ENCODE assay signal across 10 cellular contexts in the genomic region with DNA sequence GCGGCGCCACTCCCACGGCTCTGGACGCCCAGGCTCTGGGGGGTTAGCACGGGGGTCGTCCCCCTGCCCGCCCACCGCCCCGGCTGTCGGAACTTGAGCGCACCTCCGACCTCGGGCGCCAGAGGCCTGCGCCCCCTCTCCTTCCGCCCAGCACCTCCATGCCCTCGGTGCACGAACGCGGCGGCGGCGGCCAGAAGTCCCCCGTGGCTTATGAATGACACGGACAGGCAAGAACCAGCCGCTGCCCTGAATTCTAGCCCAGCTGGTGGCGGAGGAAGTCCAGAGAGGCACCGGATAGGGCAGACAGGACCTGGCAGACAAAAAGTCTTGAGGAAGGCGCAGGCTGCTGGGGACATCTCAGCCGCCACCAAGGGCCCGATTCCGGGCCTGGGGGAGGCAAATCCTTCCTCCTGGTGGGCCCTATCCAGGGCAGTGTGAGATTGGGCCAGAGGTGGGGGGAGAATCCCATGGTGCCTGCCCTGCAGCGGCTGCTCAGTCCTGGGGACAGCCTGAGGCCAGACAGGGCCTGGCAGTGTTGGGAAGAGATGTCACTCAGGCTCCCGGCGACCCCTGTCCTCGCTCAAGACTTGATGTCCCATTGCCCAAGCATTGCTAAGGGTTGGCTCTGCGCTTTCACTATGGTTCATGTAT. TPM values are rescaled to one million over a fixed set of nuclear protein-coding genes. Genes with fewer than 3 reads are reported as not detected.
DNase-seq lines count a peak whose midpoint lies in the region; ATAC-seq, FAIRE-seq and TF ChIP-seq lines count a peak whose summit lies in the region.
"Had no signal": no experiment of that assay in that cellular context is flagged by ENCODE, and none has a peak within 500 bp of the region (broad histone marks: within the 10 kb centered on the region; RNA-seq: fewer than 3 reads in every experiment).

No MANE protein-coding gene starts in this region.

- H3K27me3 Mint-ChIP-seq in activated B cell treated with CpG ODN at 0.5 μM for 24 hours: peaks cover 16% of the 10 kb centered on the region

- no peak for DNase-seq in activated B cell treated with CpG ODN at 0.5 μM for 24 hours
- peak; percentile 25 for DNase-seq in left ventricle myocardium inferior
- no peak for DNase-seq in pancreas
- DNase-seq in SK-N-DZ (ENCODE audit: low spot score): no peak
- DNase-seq in NCI-H1930 (lab: John Stamatoyannopoulos, UW): no peak
- DNase-seq: COR-L47, NCI-H748 treated with DMSO at 0.1 percent for 48 hours had no signal

- no peaks in the 10 kb centered on the region for H3K9me3 Mint-ChIP-seq in activated B cell treated with CpG ODN at 0.5 μM for 24 hours

- peak overlapping the region; percentile 83 for H3K27ac ChIP-seq in BLaER1
- H3K27ac ChIP-seq in left ventricle myocardium inferior (replicated peaks): peak overlapping the region; percentile 93
- H3K27ac ChIP-seq in pancreas: no peak overlapping the region

- H3K4me3 ChIP-seq in BLaER1 (peak overlapping the region; percentile 70), left ventricle myocardium inferior (peak overlapping the region; percentile 73), pancreas (peak overlapping the region in 3 of 4 donors; percentile 5 to 39 (median 33))

- no peak for FAIRE-seq in pancreas (lab: Jason Lieb, UNC)

- ATAC-seq in activated B cell treated with CpG ODN at 0.5 μM for 24 hours (ENCODE audit: low read depth): no peak
- ATAC-seq in pancreas: no peak
- ATAC-seq in GM19035 (IDR thresholded peaks at IDR 0.05; ENCODE audit: unreplicated experiment): no peak
- no peak for ATAC-seq in GM21576 (IDR thresholded peaks at IDR 0.05; ENCODE audit: unreplicated experiment)

- H3K4me1 ChIP-seq in BLaER1 (peaks cover 90% of the 10 kb centered on the region), left ventricle myocardium inferior (peaks cover 88% of the 10 kb centered on the region), pancreas (peaks cover 0 to 3% (median 3%) of the 10 kb centered on the region in 3 donors)

- POLR2A ChIA-PET in activated B cell treated with CpG ODN at 0.5 μM for 24 hours (lab: Charles Lee): interaction anchor here (3.6 kb wide), 1 partner anchor 11 kb away, joined by 16 read pairs; no protein-coding TSS in a partner anchor

- peak overlapping the region; percentile 81 for H3K9ac ChIP-seq in BLaER1

- CTCF ChIA-PET in activated B cell treated with CpG ODN at 0.5 μM for 24 hours (lab: Charles Lee): interaction anchor here (1.1 kb wide), 1 partner anchor 15 kb away, joined by 3 read pairs; no protein-coding TSS in a partner anchor

- H3K27ac Mint-ChIP-seq in activated B cell treated with CpG ODN at 0.5 μM for 24 hours: no peak overlapping the region

- H3K27me3 ChIP-seq in BLaER1 (peaks cover 60% of the 10 kb centered on the region), left ventricle myocardium inferior (ENCODE audit: low read depth) (peaks cover 18% of the 10 kb centered on the region), pancreas (no peaks in the 10 kb centered on the region)

- H4K20me1 ChIP-seq in BLaER1: no peaks in the 10 kb centered on the region

- H3K9me3 ChIP-seq in BLaER1 (no peaks in the 10 kb centered on the region), left ventricle myocardium inferior (replicated peaks) (no peaks in the 10 kb centered on the region), pancreas (no peaks in the 10 kb centered on the region)

- H3K36me3 ChIP-seq in BLaER1: no peaks in the 10 kb centered on the region
- H3K36me3 ChIP-seq in left ventricle myocardium inferior: no peaks in the 10 kb centered on the region
- H3K36me3 ChIP-seq in pancreas: no peaks in the 10 kb centered on the region

- peak overlapping the region; percentile 98 for H3K4me2 ChIP-seq in BLaER1

- TF ChIP-seq CTCF in activated B cell treated with CpG ODN at 0.5 μM for 24 hours (IDR thresholded peaks at IDR 0.05): no peak
- no peak for TF ChIP-seq CTCF in left ventricle myocardium inferior (IDR thresholded peaks at IDR 0.05; ENCODE audit: borderline replicate concordance)
- TF ChIP-seq CTCF in pancreas (IDR thresholded peaks at IDR 0.05): no peak

- 43 to 56% methylated on average over 29 to 37 of the region's 37 CpGs for WGBS in pancreas, 2 donors

- intact Hi-C loops in activated B cell treated with CpG ODN at 0.5 μM for 24 hours (cut with micrococcal nuclease) (no loop called here), left ventricle myocardium inferior (cut with micrococcal nuclease) (no loop called here), pancreas (cut with DNase I) (loop anchor here in 1 of 3 donors (10.0 kb wide), 1 partner anchor 166 kb away; no protein-coding TSS in a partner anchor)

- peak overlapping the region; percentile 55 for H3K4me3 Mint-ChIP-seq in activated B cell treated with CpG ODN at 0.5 μM for 24 hours

- H3K36me3 Mint-ChIP-seq in activated B cell treated with CpG ODN at 0.5 μM for 24 hours (ENCODE audit: low read depth): no peaks in the 10 kb centered on the region

- peaks cover 21% of the 10 kb centered on the region for H3K4me1 Mint-ChIP-seq in activated B cell treated with CpG ODN at 0.5 μM for 24 hours

RNA-seq across cellular contexts. Expression of a gene that starts 0.9 kb away (rescaled TPM):
- total RNA-seq in activated B cell treated with CpG ODN at 0.5 μM for 24 hours (0.44 and 0.49 TPM in 2 replicates), left ventricle myocardium inferior (24.1 TPM), pancreas (10 to 100 TPM in 1 of 6 donors, 1 to 10 TPM in 5; 2.6 to 15.7 (median 6.5) TPM)
- polyA plus RNA-seq in pancreas: 10 to 100 TPM in 1 of 2 donors, 1 to 10 TPM in 1; 9.8 to 10.3 TPM
- polyA plus RNA-seq in SK-N-DZ (2014; cell fraction: cytosol; rRNA removed): 0.93 and 4.2 TPM in 2 replicates
- polyA plus RNA-seq in SK-N-DZ (2014; cell fraction: nucleus; rRNA removed): 1.4 and 2.7 TPM in 2 replicates

RNA-seq across cellular contexts. Expression of a gene that starts 1.4 kb away (rescaled TPM):
- total RNA-seq in activated B cell treated with CpG ODN at 0.5 μM for 24 hours: 5.3 and 5.5 TPM in 2 replicates
- total RNA-seq in left ventricle myocardium inferior: 3.9 TPM
- 1 to 10 TPM in 2 of 6 donors, under 1 TPM in 4; 0.55 to 3.0 (median 0.84) TPM for total RNA-seq in pancreas
- polyA plus RNA-seq in pancreas: 1 to 10 TPM; 5.2 to 7.3 TPM
- polyA plus RNA-seq in SK-N-DZ (2014; cell fraction: cytosol; rRNA removed): 20.7 and 26.4 TPM in 2 replicates
- polyA plus RNA-seq in SK-N-DZ (2014; cell fraction: nucleus; rRNA removed): 20.8 and 32.3 TPM in 2 replicates

RNA-seq across cellular contexts. Expression of a gene that starts 37.2 kb away (rescaled TPM):
- total RNA-seq in activated B cell treated with CpG ODN at 0.5 μM for 24 hours: 150 and 189 TPM in 2 replicates
- total RNA-seq in left ventricle myocardium inferior: 13.8 TPM
- 10 to 100 TPM; 19.0 to 50.1 (median 22.4) TPM for total RNA-seq in pancreas
- 10 to 100 TPM; 18.0 to 41.8 TPM for polyA plus RNA-seq in pancreas
- polyA plus RNA-seq in SK-N-DZ (2014; cell fraction: cytosol; rRNA removed): 0.08 and 1.0 TPM in 2 replicates
- 0.56 and 0.89 TPM in 2 replicates for polyA plus RNA-seq in SK-N-DZ (2014; cell fraction: nucleus; rRNA removed)

RNA-seq across cellular contexts. Expression of a gene that starts 47.3 kb away (rescaled TPM):
- total RNA-seq in activated B cell treated with CpG ODN at 0.5 μM for 24 hours (not detected in 2 replicates), left ventricle myocardium inferior (4.3 TPM), pancreas (10 to 100 TPM in 1 of 6 donors, 1 to 10 TPM in 5; 5.0 to 11.4 (median 5.9) TPM)
- 10 to 100 TPM in 1 of 2 donors, 1 to 10 TPM in 1; 8.1 to 15.0 TPM for polyA plus RNA-seq in pancreas
- polyA plus RNA-seq in SK-N-DZ (2014; cell fraction: cytosol; rRNA removed): not detected in 2 replicates
- polyA plus RNA-seq in SK-N-DZ (2014; cell fraction: nucleus; rRNA removed): not detected in 2 replicates

Comparison
In these comparisons a context has a peak if more than half of its experiments do, and no peak if none do; other contexts are left out.
1. H3K27ac ChIP-seq: peak in BLaER1 (single experiment) and left ventricle myocardium inferior (single experiment); none in pancreas (0 of 4).
2. Peak in every context shown above with its lines, with median percentiles within 50 percentile points of each other: H3K4me3 ChIP-seq.